Comparison of ENCODE assay signal across 34 cellular contexts in genomic region chr9:9614607-9615006, GRCh38.
"Had no signal": no experiment of that assay in that cellular context is flagged by ENCODE, and none has a peak within 500 bp of the region (broad histone marks: within the 10 kb centered on the region; RNA-seq: fewer than 3 reads in every experiment).

No MANE protein-coding gene starts in this region.

- H3K27ac ChIP-seq: adrenal gland, body of pancreas, brain microvascular endothelial cell, breast epithelium, VCaP had no signal

- H3K4me1 Mint-ChIP-seq: activated CD4-positive, alpha-beta T cell treated with anti-CD3 and anti-CD28 coated beads, Interleukin-2, amount 10 ng/mL, durations not matched to agents 24 days and 14 days; activated naive CD8-positive, alpha-beta T cell treated with anti-CD3 and anti-CD28 coated beads for 36 hours; activated T-helper 17 cell treated with anti-CD3 and anti-CD28 coated beads, Interleukin-2, amount 50 U/mL, for 72 hours had no signal

- H3K9me3 ChIP-seq: adrenal gland, body of pancreas, breast epithelium had no signal

- H3K9me3 Mint-ChIP-seq: activated B cell treated with CpG ODN at 0.5 μM for 24 hours; activated CD4-positive, alpha-beta T cell treated with anti-CD3 and anti-CD28 coated beads, Interleukin-2, amount 10 ng/mL, durations not matched to agents 24 days and 14 days; activated CD8-positive, alpha-beta T cell treated with anti-CD3 and anti-CD28 coated beads for 36 hours; activated naive CD4-positive, alpha-beta T cell treated with anti-CD3 and anti-CD28 coated beads for 36 hours; activated naive CD8-positive, alpha-beta T cell treated with anti-CD3 and anti-CD28 coated beads for 36 hours; activated T-helper 1 cell treated with anti-CD3 and anti-CD28 coated beads, Interleukin-12 subunit alpha, Interleukin-12 subunit beta, Interleukin-2, Interleukin-4 antibody, amounts not matched to agents 30 ng/mL and 10 ng/mL and 1 ng/mL, durations not matched to agents 14 hours and 24 hours and 36 hours; T-helper 1 cell treated with Interleukin-12 subunit alpha and Interleukin-12 subunit beta and Interleukin-4 antibody, amounts not matched to agents 30 μg/mL and 1 μg/mL, for 36 hours had no signal

- ATAC-seq: activated CD8-positive, alpha-beta T cell treated with anti-CD3 and anti-CD28 coated beads for 36 hours; activated naive CD4-positive, alpha-beta T cell treated with anti-CD3 and anti-CD28 coated beads, Interleukin-2, amount 50 U/mL, for 72 hours; activated T-cell treated with anti-CD3 and anti-CD28 coated beads, Interleukin-2, amount 50 U/mL, for 4 hours; activated T-cell treated with anti-CD3 and anti-CD28 coated beads, Interleukin-2, amount 50 U/mL, for 72 hours; activated T-helper 17 cell treated with anti-CD3 and anti-CD28 coated beads, Interleukin-2, amount 50 U/mL, for 72 hours; body of pancreas had no signal

- H3K27me3 Mint-ChIP-seq: activated CD4-positive, alpha-beta memory T cell treated with anti-CD3 and anti-CD28 coated beads for 36 hours; activated CD4-positive, alpha-beta T cell treated with anti-CD3 and anti-CD28 coated beads, Interleukin-2, amount 10 ng/mL, durations not matched to agents 24 days and 14 days; activated CD8-positive, alpha-beta T cell treated with anti-CD3 and anti-CD28 coated beads for 36 hours; activated naive CD8-positive, alpha-beta T cell treated with anti-CD3 and anti-CD28 coated beads for 36 hours; activated T-helper 17 cell treated with anti-CD3 and anti-CD28 coated beads, Interleukin-2, amount 50 U/mL, for 72 hours had no signal

- H3K27ac Mint-ChIP-seq: activated B cell treated with CpG ODN at 0.5 μM for 24 hours; activated CD4-positive, alpha-beta memory T cell treated with anti-CD3 and anti-CD28 coated beads for 36 hours; activated CD4-positive, alpha-beta T cell treated with anti-CD3 and anti-CD28 coated beads, Interleukin-2, amount 10 ng/mL, durations not matched to agents 24 days and 14 days; activated CD8-positive, alpha-beta T cell treated with anti-CD3 and anti-CD28 coated beads for 36 hours; activated naive CD4-positive, alpha-beta T cell treated with anti-CD3 and anti-CD28 coated beads for 36 hours; activated naive CD4-positive, alpha-beta T cell treated with anti-CD3 and anti-CD28 coated beads, Interleukin-2, amount 50 U/mL, for 72 hours; activated naive CD8-positive, alpha-beta T cell treated with anti-CD3 and anti-CD28 coated beads for 36 hours; activated T-cell treated with anti-CD3 and anti-CD28 coated beads, Interleukin-2, amount 50 U/mL, for 72 hours; activated T-helper 1 cell treated with anti-CD3 and anti-CD28 coated beads, Interleukin-12 subunit alpha, Interleukin-12 subunit beta, Interleukin-2, Interleukin-4 antibody, amounts not matched to agents 30 ng/mL and 10 ng/mL and 1 ng/mL, durations not matched to agents 14 hours and 24 hours and 36 hours; activated T-helper 17 cell treated with anti-CD3 and anti-CD28 coated beads, Interleukin-2, amount 50 U/mL, for 72 hours; T-helper 1 cell treated with Interleukin-12 subunit alpha and Interleukin-12 subunit beta and Interleukin-4 antibody, amounts not matched to agents 30 μg/mL and 1 μg/mL, for 36 hours; T-helper 2 cell treated with Interferon-gamma antibody and Interleukin-4, amounts not matched to agents 5 μg/mL and 100 μg/mL, for 36 hours had no signal

- H3K4me1 ChIP-seq: adrenal gland, body of pancreas, breast epithelium had no signal

- H3K4me3 ChIP-seq: adrenal gland, body of pancreas, breast epithelium had no signal

- DNase-seq: activated B cell treated with CpG ODN at 0.5 μM for 24 hours; activated CD4-positive, alpha-beta memory T cell treated with anti-CD3 and anti-CD28 coated beads for 36 hours; activated CD4-positive, alpha-beta T cell treated with anti-CD3 and anti-CD28 coated beads for 4 hours; activated CD4-positive, alpha-beta T cell treated with anti-CD3 and anti-CD28 coated beads, Interleukin-2, amount 10 ng/mL, durations not matched to agents 24 days and 14 days; activated CD4-positive, alpha-beta T cell treated with anti-CD3 and anti-CD28 coated beads, Interleukin-2, amount 50 U/mL, for 1 hour; activated CD4-positive, alpha-beta T cell treated with anti-CD3 and anti-CD28 coated beads, Interleukin-2, amount 50 U/mL, for 4 hours; activated CD4-positive, CD25-positive, alpha-beta regulatory T cell treated with anti-CD3 and anti-CD28 coated beads, Interleukin-2, amount 50 U/mL, for 72 hours; activated CD8-positive, alpha-beta memory T cell treated with anti-CD3 and anti-CD28 coated beads, Interleukin-2, amount 50 U/mL, for 4 hours; activated CD8-positive, alpha-beta T cell treated with anti-CD3 and anti-CD28 coated beads for 36 hours; activated effector memory CD4-positive, alpha-beta T cell treated with anti-CD3 and anti-CD28 coated beads, Interleukin-2, amount 50 U/mL, for 16 hours; activated gamma-delta T cell treated with Interleukin-2 at 50 U/mL for 16 hours; activated naive CD4-positive, alpha-beta T cell; activated naive CD4-positive, alpha-beta T cell treated with anti-CD3 and anti-CD28 coated beads for 36 hours; activated naive CD4-positive, alpha-beta T cell treated with anti-CD3 and anti-CD28 coated beads, Interleukin-2, amount 50 U/mL, for 16 hours; activated naive CD8-positive, alpha-beta T cell treated with anti-CD3 and anti-CD28 coated beads for 36 hours; activated T-cell treated with anti-CD3 and anti-CD28 coated beads for 4 hours; activated T-cell treated with anti-CD3 and anti-CD28 coated beads, Interleukin-2, amount 50 U/mL, for 1 hour; activated T-cell treated with anti-CD3 and anti-CD28 coated beads, Interleukin-2, amount 50 U/mL, for 4 hours; activated T-cell treated with anti-CD3 and anti-CD28 coated beads, Interleukin-2, amount 50 U/mL, for 72 hours; adrenal gland; amniotic stem cell; body of pancreas; brain microvascular endothelial cell; central memory CD4-positive, alpha-beta T cell; T-helper 1 cell; T-helper 2 cell; T-helper 9 cell had no signal

- H3K27me3 ChIP-seq: adrenal gland, body of pancreas, brain microvascular endothelial cell, breast epithelium had no signal

- H3K36me3 Mint-ChIP-seq: activated CD4-positive, alpha-beta memory T cell treated with anti-CD3 and anti-CD28 coated beads for 36 hours; activated naive CD4-positive, alpha-beta T cell treated with anti-CD3 and anti-CD28 coated beads, Interleukin-2, amount 50 U/mL, for 72 hours; activated naive CD8-positive, alpha-beta T cell treated with anti-CD3 and anti-CD28 coated beads for 36 hours had no signal

- H3K36me3 ChIP-seq: adrenal gland, brain microvascular endothelial cell, breast epithelium had no signal

- H3K4me3 Mint-ChIP-seq: activated B cell treated with CpG ODN at 0.5 μM for 24 hours; activated CD4-positive, alpha-beta memory T cell treated with anti-CD3 and anti-CD28 coated beads for 36 hours; activated CD4-positive, alpha-beta T cell treated with anti-CD3 and anti-CD28 coated beads, Interleukin-2, amount 10 ng/mL, durations not matched to agents 24 days and 14 days; activated CD8-positive, alpha-beta T cell treated with anti-CD3 and anti-CD28 coated beads for 36 hours; activated naive CD4-positive, alpha-beta T cell treated with anti-CD3 and anti-CD28 coated beads for 36 hours; activated naive CD8-positive, alpha-beta T cell treated with anti-CD3 and anti-CD28 coated beads for 36 hours; activated T-cell treated with anti-CD3 and anti-CD28 coated beads, Interleukin-2, amount 50 U/mL, for 4 hours; activated T-cell treated with anti-CD3 and anti-CD28 coated beads, Interleukin-2, amount 50 U/mL, for 72 hours; activated T-helper 1 cell treated with anti-CD3 and anti-CD28 coated beads, Interleukin-12 subunit alpha, Interleukin-12 subunit beta, Interleukin-2, Interleukin-4 antibody, amounts not matched to agents 30 ng/mL and 10 ng/mL and 1 ng/mL, durations not matched to agents 14 hours and 24 hours and 36 hours; activated T-helper 17 cell treated with anti-CD3 and anti-CD28 coated beads, Interleukin-2, amount 50 U/mL, for 72 hours; T-helper 1 cell treated with Interleukin-12 subunit alpha and Interleukin-12 subunit beta and Interleukin-4 antibody, amounts not matched to agents 30 μg/mL and 1 μg/mL, for 36 hours; T-helper 2 cell treated with Interferon-gamma antibody and Interleukin-4, amounts not matched to agents 5 μg/mL and 100 μg/mL, for 36 hours had no signal
